13 cellular contexts compared by ENCODE assay signal in the genomic region with DNA sequence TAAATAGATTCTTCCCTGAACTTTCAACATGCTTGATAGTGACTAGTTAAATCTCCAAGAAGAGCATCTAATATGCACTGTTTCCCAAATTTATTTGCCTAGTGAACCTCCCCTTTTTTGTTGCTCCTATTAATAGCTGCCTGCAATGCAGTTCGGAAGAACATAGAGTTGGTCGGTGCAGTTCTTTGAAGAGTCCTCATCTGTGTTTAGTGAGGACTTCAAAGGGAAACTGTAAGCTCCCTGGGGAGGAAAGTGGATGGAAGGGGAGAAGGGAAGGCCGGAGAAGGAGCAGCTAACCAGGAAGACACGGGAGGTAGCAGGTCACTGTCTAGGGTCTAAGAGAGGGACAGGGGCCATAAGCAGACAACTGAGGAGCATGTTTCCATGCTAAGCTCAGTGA. TPM values are rescaled to one million over a fixed set of nuclear protein-coding genes. Genes with fewer than 3 reads are reported as not detected.
A peak's percentile ranks its signal among the peaks of the same experiment; 100 is the strongest.
DNase-seq lines count a peak whose midpoint lies in the region; ATAC-seq lines count a peak whose summit lies in the region.
"Had no signal": no experiment of that assay in that cellular context is flagged by ENCODE, and none has a peak within 500 bp of the region (broad histone marks: within the 10 kb centered on the region; RNA-seq: fewer than 3 reads in every experiment).

No MANE protein-coding gene starts in this region.

- H3K9me3 Mint-ChIP-seq in activated naive CD8-positive, alpha-beta T cell (ENCODE audit: low read depth): no peaks in the 10 kb centered on the region
- no peaks in the 10 kb centered on the region for H3K9me3 Mint-ChIP-seq in natural killer cell treated with Interleukin-12 subunit alpha and Interleukin-12 subunit beta and Interleukin-15 and Interleukin-18, amount 100 ng/mL, for 72 hours
- H3K9me3 Mint-ChIP-seq: type B pancreatic cell had no signal

- DNase-seq in natural killer cell treated with Interleukin-12 subunit alpha and Interleukin-12 subunit beta and Interleukin-15 and Interleukin-18, amount 100 ng/mL, for 72 hours (ENCODE audit: low spot score): no peak
- DNase-seq in nucleus accumbens (lab: John Stamatoyannopoulos, UW) (no peak), NCI-H82 (lab: John Stamatoyannopoulos, UW) (no peak)
- DNase-seq in stimulated activated CD4-positive, alpha-beta T cell treated with anti-CD3 and anti-CD28 coated beads, Interleukin-15, amount 100 ng/mL, for 24 hours: no peak
- DNase-seq: body of pancreas, left cardiac atrium, NCI-H2227 treated with DMSO at 0.1 percent for 48 hours had no signal

- no peaks in the 10 kb centered on the region for H3K27me3 Mint-ChIP-seq in activated naive CD8-positive, alpha-beta T cell
- no peaks in the 10 kb centered on the region for H3K27me3 Mint-ChIP-seq in natural killer cell treated with Interleukin-12 subunit alpha and Interleukin-12 subunit beta and Interleukin-15 and Interleukin-18, amount 100 ng/mL, for 72 hours
- H3K27me3 Mint-ChIP-seq: type B pancreatic cell had no signal

- H3K4me1 Mint-ChIP-seq in activated naive CD8-positive, alpha-beta T cell (ENCODE audit: low read depth): peaks cover 90% of the 10 kb centered on the region
- H3K4me1 Mint-ChIP-seq in natural killer cell treated with Interleukin-12 subunit alpha and Interleukin-12 subunit beta and Interleukin-15 and Interleukin-18, amount 100 ng/mL, for 72 hours (ENCODE audit: low read depth in 2 of 2): peaks cover 35 to 51% of the 10 kb centered on the region in 2 donors
- H3K4me1 Mint-ChIP-seq: neural crest cell had no signal

- H3K36me3 Mint-ChIP-seq in activated naive CD8-positive, alpha-beta T cell: no peaks in the 10 kb centered on the region
- H3K36me3 Mint-ChIP-seq in natural killer cell treated with Interleukin-12 subunit alpha and Interleukin-12 subunit beta and Interleukin-15 and Interleukin-18, amount 100 ng/mL, for 72 hours: no peaks in the 10 kb centered on the region
- H3K36me3 Mint-ChIP-seq: type B pancreatic cell had no signal

- ATAC-seq in GM18502 (IDR thresholded peaks at IDR 0.05; ENCODE audit: poor library complexity, unreplicated experiment): peak; percentile 10
- peak; percentile 3 for ATAC-seq in HG03571 (IDR thresholded peaks at IDR 0.05; ENCODE audit: unreplicated experiment)
- ATAC-seq in natural killer cell treated with Interleukin-12 subunit alpha and Interleukin-12 subunit beta and Interleukin-15 and Interleukin-18, amount 100 ng/mL, for 72 hours: peak in 1 of 2 donors; percentile 15
- ATAC-seq in GM21360 (IDR thresholded peaks at IDR 0.05; ENCODE audit: unreplicated experiment): no peak
- ATAC-seq: body of pancreas had no signal

- H3K4me3 Mint-ChIP-seq in activated naive CD8-positive, alpha-beta T cell: peak overlapping the region; percentile 80
- peak overlapping the region; percentile 63 for H3K4me3 Mint-ChIP-seq in natural killer cell treated with Interleukin-12 subunit alpha and Interleukin-12 subunit beta and Interleukin-15 and Interleukin-18, amount 100 ng/mL, for 72 hours
- H3K4me3 Mint-ChIP-seq: neural crest cell, type B pancreatic cell had no signal

- peak overlapping the region; percentile 81 for H3K27ac Mint-ChIP-seq in activated naive CD8-positive, alpha-beta T cell
- H3K27ac Mint-ChIP-seq in natural killer cell treated with Interleukin-12 subunit alpha and Interleukin-12 subunit beta and Interleukin-15 and Interleukin-18, amount 100 ng/mL, for 72 hours: peak overlapping the region; percentile 72 to 75
- H3K27ac Mint-ChIP-seq: type B pancreatic cell had no signal

RNA-seq across cellular contexts. Expression of a gene that starts 48.9 kb away (rescaled TPM):
- 10 to 100 TPM; 15.2 to 21.7 TPM for total RNA-seq in natural killer cell treated with Interleukin-12 subunit alpha and Interleukin-12 subunit beta and Interleukin-15 and Interleukin-18, amount 100 ng/mL, for 72 hours

RNA-seq across cellular contexts. Expression of a gene that starts 49.5 kb away (rescaled TPM):
- 100 to 1,000 TPM in 1 of 2 donors, 10 to 100 TPM in 1; 97.1 to 114 TPM for total RNA-seq in natural killer cell treated with Interleukin-12 subunit alpha and Interleukin-12 subunit beta and Interleukin-15 and Interleukin-18, amount 100 ng/mL, for 72 hours
